In the genomic region with DNA sequence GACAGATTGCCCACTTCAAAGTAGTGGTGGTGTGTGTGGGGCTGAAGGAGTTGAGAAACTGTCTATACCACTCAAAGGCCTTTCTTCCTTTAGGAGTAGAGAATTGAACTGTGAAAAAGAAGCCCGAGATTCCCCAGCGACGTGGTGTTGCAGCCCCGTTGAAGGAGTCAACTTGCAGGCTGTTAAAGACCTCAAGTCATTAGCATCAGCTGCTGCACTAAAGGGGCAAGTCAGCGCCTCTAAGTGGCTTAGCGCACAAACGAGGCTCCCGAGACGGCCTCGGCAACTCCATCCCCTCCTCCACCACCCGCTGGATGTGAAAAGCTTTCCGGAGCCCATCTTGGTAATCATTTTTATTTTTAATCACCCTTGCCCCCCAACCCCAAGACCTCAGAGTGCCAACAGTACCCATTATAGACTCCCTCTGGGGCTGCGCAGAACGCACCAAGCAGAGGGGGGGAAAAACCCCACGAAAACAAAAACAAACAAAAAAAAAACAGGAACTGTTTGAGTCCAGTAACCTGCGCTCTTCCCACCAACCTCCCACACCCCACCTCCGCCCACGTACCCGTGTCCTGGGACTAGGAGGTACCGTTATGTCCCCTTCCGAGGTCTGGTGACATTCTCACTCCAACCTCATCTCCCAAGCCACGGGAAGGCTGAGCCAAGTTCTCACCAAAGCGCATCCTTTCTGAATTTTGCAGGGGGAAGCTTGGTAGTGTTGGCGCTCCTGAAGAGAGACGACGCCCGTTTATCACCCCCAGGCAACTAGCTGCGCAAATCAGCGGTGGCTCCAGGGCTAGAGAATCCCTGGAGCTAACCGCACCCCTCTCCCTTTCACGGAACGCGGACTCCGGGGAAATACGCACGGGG, we compare ENCODE assay signal across 8 cellular contexts. TPM values are rescaled to one million over a fixed set of nuclear protein-coding genes. Genes with fewer than 3 reads are reported as not detected.
DNase-seq lines count a peak whose midpoint lies in the region; ATAC-seq and TF ChIP-seq lines count a peak whose summit lies in the region.

No MANE protein-coding gene starts in this region.

- intact Hi-C loops in activated CD4-positive, alpha-beta memory T cell treated with anti-CD3 and anti-CD28 coated beads for 36 hours (cut with micrococcal nuclease): no loop called here

- CTCF ChIA-PET in activated CD4-positive, alpha-beta memory T cell treated with anti-CD3 and anti-CD28 coated beads for 36 hours (lab: Charles Lee): interaction anchor here (0.9 to 7.7 kb wide), 3 partner anchors 11 to 71 kb away, joined by 3 to 77 read pairs (median 4); no protein-coding TSS in a partner anchor

- 36% methylated on average over 33 of the region's 36 CpGs for WGBS in suprapubic skin

- peaks cover 24% of the 10 kb centered on the region for H3K4me1 Mint-ChIP-seq in activated T-cell treated with anti-CD3 and anti-CD28 coated beads, Interleukin-2, amount 50 U/mL, for 72 hours (ENCODE audit: low read depth)
- H3K4me1 Mint-ChIP-seq in activated CD4-positive, alpha-beta memory T cell treated with anti-CD3 and anti-CD28 coated beads for 36 hours (ENCODE audit: low read depth): peaks cover 26% of the 10 kb centered on the region

- H3K27ac ChIP-seq in suprapubic skin: no peak overlapping the region

- H3K36me3 ChIP-seq in iPS-15b (ENCODE audit: control insufficient read depth, insufficient read depth, low read length) (no peaks in the 10 kb centered on the region), suprapubic skin (no peaks in the 10 kb centered on the region)

- no peak overlapping the region for H3K9ac ChIP-seq in iPS-15b (ENCODE audit: low read depth, low read length)

- no peak for ATAC-seq in activated T-cell treated with anti-CD3 and anti-CD28 coated beads, Interleukin-2, amount 50 U/mL, for 72 hours (replicated peaks in 1 of 2)
- no peak for ATAC-seq in HG03439 (IDR thresholded peaks at IDR 0.05; ENCODE audit: unreplicated experiment)

- H3K27me3 ChIP-seq in iPS-15b (ENCODE audit: control insufficient read depth, insufficient read depth, low read length): peaks cover 100% of the 10 kb centered on the region
- H3K27me3 ChIP-seq in suprapubic skin: peaks cover 81% of the 10 kb centered on the region

- H3K4me3 Mint-ChIP-seq in activated T-cell treated with anti-CD3 and anti-CD28 coated beads, Interleukin-2, amount 50 U/mL, for 72 hours: peak overlapping the region; percentile 77 to 83
- H3K4me3 Mint-ChIP-seq in activated CD4-positive, alpha-beta memory T cell treated with anti-CD3 and anti-CD28 coated beads for 36 hours: peak overlapping the region; percentile 59

- H3K27ac Mint-ChIP-seq in activated T-cell treated with anti-CD3 and anti-CD28 coated beads, Interleukin-2, amount 50 U/mL, for 72 hours: no peak overlapping the region
- H3K27ac Mint-ChIP-seq in activated CD4-positive, alpha-beta memory T cell treated with anti-CD3 and anti-CD28 coated beads for 36 hours: no peak overlapping the region

- H3K9me3 Mint-ChIP-seq in activated T-cell treated with anti-CD3 and anti-CD28 coated beads, Interleukin-2, amount 50 U/mL, for 72 hours: no peaks in the 10 kb centered on the region
- H3K9me3 Mint-ChIP-seq in activated CD4-positive, alpha-beta memory T cell treated with anti-CD3 and anti-CD28 coated beads for 36 hours: no peaks in the 10 kb centered on the region

- H3K4me1 ChIP-seq in iPS-15b (ENCODE audit: control insufficient read depth, insufficient read depth, low read length): peaks cover 3% of the 10 kb centered on the region
- peaks cover 21% of the 10 kb centered on the region for H3K4me1 ChIP-seq in suprapubic skin

- no peaks in the 10 kb centered on the region for H3K9me3 ChIP-seq in iPS-15b (ENCODE audit: control insufficient read depth, insufficient read depth, low read length)
- H3K9me3 ChIP-seq in suprapubic skin: no peaks in the 10 kb centered on the region

- TF ChIP-seq CTCF in suprapubic skin (IDR thresholded peaks at IDR 0.05): no peak

- H3K4me3 ChIP-seq in iPS-15b (ENCODE audit: low read depth, low read length): peak overlapping the region; percentile 26
- H3K4me3 ChIP-seq in suprapubic skin: peak overlapping the region; percentile 42

- peaks cover 0 to 1% of the 10 kb centered on the region in 2 donors for H3K36me3 Mint-ChIP-seq in activated T-cell treated with anti-CD3 and anti-CD28 coated beads, Interleukin-2, amount 50 U/mL, for 72 hours (ENCODE audit: insufficient read depth in 2 of 2)
- H3K36me3 Mint-ChIP-seq in activated CD4-positive, alpha-beta memory T cell treated with anti-CD3 and anti-CD28 coated beads for 36 hours: no peaks in the 10 kb centered on the region

- peaks cover 65% of the 10 kb centered on the region for H3K27me3 Mint-ChIP-seq in activated T-cell treated with anti-CD3 and anti-CD28 coated beads, Interleukin-2, amount 50 U/mL, for 72 hours (ENCODE audit: low read depth)
- H3K27me3 Mint-ChIP-seq in activated CD4-positive, alpha-beta memory T cell treated with anti-CD3 and anti-CD28 coated beads for 36 hours: peaks cover 7% of the 10 kb centered on the region

- no peak for TF ChIP-seq EP300 in suprapubic skin (IDR thresholded peaks at IDR 0.05)

- DNase-seq in activated T-cell treated with anti-CD3 and anti-CD28 coated beads, Interleukin-2, amount 50 U/mL, for 72 hours: no peak
- DNase-seq in activated T-cell treated with anti-CD3 and anti-CD28 coated beads, Interleukin-2, amount 50 U/mL, for 48 hours: no peak
- DNase-seq in activated CD4-positive, alpha-beta memory T cell treated with anti-CD3 and anti-CD28 coated beads for 36 hours: no peak
- DNase-seq in suprapubic skin (ENCODE audit: low spot score in 2 of 2) (no peak), SKM-1 treated with dmso at 0.1 percent for 144 hours (lab: John Stamatoyannopoulos, UW; ENCODE audit: unreplicated experiment) (no peak), A172 (ENCODE audit: low spot score) (no peak)

- no peak for TF ChIP-seq POLR2A in suprapubic skin (IDR thresholded peaks at IDR 0.05)

- POLR2A ChIA-PET in activated CD4-positive, alpha-beta memory T cell treated with anti-CD3 and anti-CD28 coated beads for 36 hours (lab: Charles Lee): interaction anchor here (1.7 kb wide), 1 partner anchor 10 kb away, joined by 6 read pairs; no protein-coding TSS in a partner anchor

RNA-seq across cellular contexts. Expression of gene PRDM8, which starts 0.8 kb away (rescaled TPM):
- 1 to 10 TPM; 1.8 to 3.3 TPM for total RNA-seq in activated T-cell treated with anti-CD3 and anti-CD28 coated beads, Interleukin-2, amount 50 U/mL, for 72 hours
- 1 to 10 TPM; 3.0 to 4.3 TPM for total RNA-seq in activated CD4-positive, alpha-beta memory T cell treated with anti-CD3 and anti-CD28 coated beads for 36 hours
- total RNA-seq in suprapubic skin: 1 to 10 TPM in 2 of 4 donors, under 1 TPM in 2; 0.49 to 1.9 (median 1.1) TPM
- 3.2 and 3.4 TPM in 2 replicates for total RNA-seq in A172 (2014; rRNA removed; shearing (Covaris generic))
